28 cellular contexts compared by ENCODE assay signal in genomic region chr22:48689206-48689605, GRCh38.
"Had no signal": no experiment of that assay in that cellular context is flagged by ENCODE, and none has a peak within 500 bp of the region (broad histone marks: within the 10 kb centered on the region; RNA-seq: fewer than 3 reads in every experiment).

No MANE protein-coding gene starts in this region.

- ATAC-seq: activated naive CD4-positive, alpha-beta T cell treated with anti-CD3 and anti-CD28 coated beads, Interleukin-2, amount 50 U/mL, for 72 hours; activated T-cell treated with anti-CD3 and anti-CD28 coated beads, Interleukin-2, amount 50 U/mL, for 72 hours; gastroesophageal sphincter; WTC11 had no signal

- H3K36me3 ChIP-seq: ascending aorta, breast epithelium, cardiac muscle cell, colonic mucosa, esophagus squamous epithelium, gastroesophageal sphincter had no signal

- H3K4me3 ChIP-seq: ascending aorta, breast epithelium, cardiac muscle cell, colonic mucosa, esophagus squamous epithelium, gastroesophageal sphincter had no signal

- DNase-seq: activated CD4-positive, alpha-beta memory T cell treated with anti-CD3 and anti-CD28 coated beads, Interleukin-2, amount 10 ng/mL, durations not matched to agents 7 days and 5 days; activated CD4-positive, alpha-beta T cell treated with anti-CD3 and anti-CD28 coated beads for 1 hour; activated CD4-positive, alpha-beta T cell treated with anti-CD3 and anti-CD28 coated beads for 4 hours; activated CD4-positive, alpha-beta T cell treated with anti-CD3 and anti-CD28 coated beads, Interleukin-2, amount 10 ng/mL, durations not matched to agents 7 days and 5 days; activated CD4-positive, alpha-beta T cell treated with anti-CD3 and anti-CD28 coated beads, Interleukin-2, amount 50 U/mL, for 4 hours; activated CD8-positive, alpha-beta memory T cell treated with anti-CD3 and anti-CD28 coated beads, Interleukin-2, amount 50 U/mL, for 48 hours; activated gamma-delta T cell; activated naive CD4-positive, alpha-beta T cell; activated naive CD4-positive, alpha-beta T cell treated with anti-CD3 and anti-CD28 coated beads, Interleukin-2, amount 10 ng/mL, durations not matched to agents 7 days and 5 days; activated naive CD8-positive, alpha-beta T cell treated with anti-CD3 and anti-CD28 coated beads, Interleukin-2, amount 10 ng/mL, durations not matched to agents 7 days and 5 days; activated T-cell treated with anti-CD3 and anti-CD28 coated beads for 4 hours; activated T-cell treated with anti-CD3 and anti-CD28 coated beads, Interleukin-2, amount 50 U/mL, for 24 hours; activated T-cell treated with anti-CD3 and anti-CD28 coated beads, Interleukin-2, amount 50 U/mL, for 72 hours; central memory CD4-positive, alpha-beta T cell; cerebellar nuclear complex; colonic mucosa; effector CD8-positive, alpha-beta T cell; esophagus squamous epithelium; foreskin melanocyte; T-helper 2 cell had no signal

- H3K27me3 ChIP-seq: ascending aorta, breast epithelium, cardiac muscle cell, colonic mucosa, esophagus squamous epithelium had no signal

- H3K9me3 ChIP-seq: ascending aorta, breast epithelium, colonic mucosa, esophagus squamous epithelium, gastroesophageal sphincter had no signal

- H3K4me1 ChIP-seq: ascending aorta, breast epithelium, colonic mucosa, esophagus squamous epithelium, gastroesophageal sphincter had no signal

- H3K27ac ChIP-seq: ascending aorta, breast epithelium, cardiac muscle cell, colonic mucosa, epithelial cell of prostate, esophagus squamous epithelium, gastroesophageal sphincter, VCaP had no signal
